ENCODE assay signal across 12 cellular contexts in genomic region chr16:50549561-50549915, GRCh38. TPM values are rescaled to one million over a fixed set of nuclear protein-coding genes. Genes with fewer than 3 reads are reported as not detected.
DNase-seq lines count a peak whose midpoint lies in the region; ATAC-seq and TF ChIP-seq lines count a peak whose summit lies in the region.
"Had no signal": no experiment of that assay in that cellular context is flagged by ENCODE, and none has a peak within 500 bp of the region (broad histone marks: within the 10 kb centered on the region; RNA-seq: fewer than 3 reads in every experiment).

No MANE protein-coding gene starts in this region.

- H2BK5ac ChIP-seq in trophoblast cell (ENCODE audit: low read depth, low read length, poor library complexity), result no peak overlapping the region

- no peaks in the 10 kb centered on the region for H3K79me2 ChIP-seq in trophoblast cell (ENCODE audit: control insufficient read depth, insufficient read depth, low read length, poor library complexity)

- H3K18ac ChIP-seq in trophoblast cell (ENCODE audit: low read length), result no peak overlapping the region

- POLR2A ChIA-PET in T-cell (lab: Charles Lee), result interaction anchor here in 1 of 2 donors (0.6 kb wide), 1 partner anchor 227 kb away, joined by 3 read pairs; no protein-coding TSS in a partner anchor

- CTCF ChIA-PET in T-cell (lab: Charles Lee), result interaction anchor here in 1 of 2 donors (0.9 to 1.2 kb wide), 2 partner anchors 117 to 192 kb away, joined by 4 to 5 read pairs; partner anchors contain the start of gene CYLD

- H3K4ac ChIP-seq in trophoblast cell (ENCODE audit: low read depth, low read length), result no peak overlapping the region

- H3K9me3 Mint-ChIP-seq in CD4-positive, CD25-positive, alpha-beta regulatory T cell, result peaks cover 0 to 2% (median under 1%) of the 10 kb centered on the region in 7 donors
- H3K9me3 Mint-ChIP-seq in T-cell (no peaks in the 10 kb centered on the region), glutamatergic neuron (ENCODE audit: unreplicated experiment) (peaks cover 5% of the 10 kb centered on the region)

- no peak for DNase-seq in CD4-positive, CD25-positive, alpha-beta regulatory T cell
- DNase-seq in T-cell (peak in 5 of 34 experiments; percentile 6 to 20 (median 9)), glutamatergic neuron (no peak), trophoblast cell (no peak), A172 (ENCODE audit: low spot score) (no peak), HPDE6-E6E7 (ENCODE audit: extremely low spot score) (no peak), HUDEP-2 (lab: John Stamatoyannopoulos, UW; ENCODE audit: unreplicated experiment in 76 of 76) (no peak)
- DNase-seq: effector memory CD4-positive, alpha-beta T cell; heart left ventricle; Karpas-422 had no signal

- peak overlapping the region; percentile 98 for H3K4me2 ChIP-seq in trophoblast cell (ENCODE audit: low read length)

- no CpG with 5 or more reads among the region's 7 CpGs for WGBS in trophoblast cell (ENCODE audit: extremely low coverage, insufficient coverage, insufficient read length)

- peaks cover 24% of the 10 kb centered on the region for H3K27me3 Mint-ChIP-seq in CD4-positive, CD25-positive, alpha-beta regulatory T cell
- H3K27me3 Mint-ChIP-seq in T-cell (no peaks in the 10 kb centered on the region), glutamatergic neuron (ENCODE audit: unreplicated experiment) (peaks cover 6% of the 10 kb centered on the region)

- no peak overlapping the region for H4K91ac ChIP-seq in trophoblast cell (ENCODE audit: low read depth, low read length)

- H3K27ac ChIP-seq in CD4-positive, CD25-positive, alpha-beta regulatory T cell (ENCODE audit: insufficient read depth, low read length, poor library complexity, severe bottlenecking), result no peak overlapping the region
- no peak overlapping the region for H3K27ac ChIP-seq in trophoblast cell (ENCODE audit: low read depth, low read length)
- H3K27ac ChIP-seq: heart left ventricle had no signal

- no peak overlapping the region for H2AFZ ChIP-seq in trophoblast cell (ENCODE audit: insufficient read depth, low read length, poor library complexity)

- H3K9ac ChIP-seq in trophoblast cell (ENCODE audit: low read length), result no peak overlapping the region

- H2AK5ac ChIP-seq in trophoblast cell (ENCODE audit: low read length), result no peak overlapping the region

- ATAC-seq in CD4-positive, CD25-positive, alpha-beta regulatory T cell (ENCODE audit: low read depth in 2 of 2), result no peak
- ATAC-seq in T-cell (replicated peaks in 1 of 4) (no peak), HG03342 (IDR thresholded peaks at IDR 0.05; ENCODE audit: unreplicated experiment) (no peak)
- ATAC-seq: mucosa of descending colon had no signal

- no peak overlapping the region for H4K8ac ChIP-seq in trophoblast cell (ENCODE audit: low read depth, low read length)

- H2BK12ac ChIP-seq in trophoblast cell (ENCODE audit: low read length), result no peak overlapping the region

- H3K36me3 Mint-ChIP-seq in CD4-positive, CD25-positive, alpha-beta regulatory T cell, result peaks cover 7% of the 10 kb centered on the region
- peaks cover 5% of the 10 kb centered on the region for H3K36me3 Mint-ChIP-seq in T-cell
- peaks cover 15% of the 10 kb centered on the region for H3K36me3 Mint-ChIP-seq in glutamatergic neuron (ENCODE audit: unreplicated experiment)

- H3K9me3 ChIP-seq in CD4-positive, CD25-positive, alpha-beta regulatory T cell (ENCODE audit: control insufficient read depth in 2 of 2, low read length in 2 of 2), result no peaks in the 10 kb centered on the region
- no peaks in the 10 kb centered on the region for H3K9me3 ChIP-seq in trophoblast cell (ENCODE audit: insufficient read depth, low read depth, low read length)
- H3K9me3 ChIP-seq: heart left ventricle, mucosa of descending colon had no signal

- peaks cover 5% of the 10 kb centered on the region for H3K79me1 ChIP-seq in trophoblast cell (ENCODE audit: low read length)

- TF ChIP-seq CTCF in glutamatergic neuron (IDR thresholded peaks at IDR 0.05; ENCODE audit: partially characterized antibody, unreplicated experiment), result no peak

- H3K4me3 ChIP-seq in CD4-positive, CD25-positive, alpha-beta regulatory T cell (ENCODE audit: low read depth, low read length), result no peak overlapping the region
- H3K4me3 ChIP-seq in trophoblast cell (ENCODE audit: low read depth, low read length), result no peak overlapping the region
- H3K4me3 ChIP-seq: mucosa of descending colon had no signal

- peaks cover 0 to 31% (median 18%) of the 10 kb centered on the region in 4 donors for H3K4me1 Mint-ChIP-seq in CD4-positive, CD25-positive, alpha-beta regulatory T cell
- peaks cover 35 to 47% (median 38%) of the 10 kb centered on the region in 3 donors for H3K4me1 Mint-ChIP-seq in T-cell
- H3K4me1 Mint-ChIP-seq in glutamatergic neuron (ENCODE audit: low read depth, unreplicated experiment), result peaks cover 8% of the 10 kb centered on the region

- peak overlapping the region; percentile 26 to 88 (median 82) for H3K4me3 Mint-ChIP-seq in CD4-positive, CD25-positive, alpha-beta regulatory T cell
- peak overlapping the region; percentile 63 to 80 (median 70) for H3K4me3 Mint-ChIP-seq in T-cell
- H3K4me3 Mint-ChIP-seq in glutamatergic neuron (ENCODE audit: unreplicated experiment), result peak overlapping the region; percentile 68

- H3K23ac ChIP-seq in trophoblast cell (ENCODE audit: low read length), result no peak overlapping the region

- H3K4me1 ChIP-seq in CD4-positive, CD25-positive, alpha-beta regulatory T cell (ENCODE audit: control insufficient read depth, insufficient read depth, low read length, poor library complexity, severe bottlenecking), result peaks cover 34% of the 10 kb centered on the region
- H3K4me1 ChIP-seq in trophoblast cell (ENCODE audit: control insufficient read depth in 1 of 2, insufficient read depth in 2 of 2, low read length in 2 of 2), result peaks cover 4 to 5% of the 10 kb centered on the region in 2 experiments

- H3K27me3 ChIP-seq in CD4-positive, CD25-positive, alpha-beta regulatory T cell (ENCODE audit: control insufficient read depth, insufficient read depth, low read length), result no peaks in the 10 kb centered on the region
- H3K27me3 ChIP-seq in trophoblast cell (ENCODE audit: insufficient read depth, low read length), result peaks cover 11% of the 10 kb centered on the region

- no peaks in the 10 kb centered on the region for H3K36me3 ChIP-seq in CD4-positive, CD25-positive, alpha-beta regulatory T cell (ENCODE audit: control insufficient read depth, insufficient read depth, low read length)
- H3K36me3 ChIP-seq in trophoblast cell (ENCODE audit: control insufficient read depth in 1 of 2, insufficient read depth in 2 of 2, low read length in 2 of 2), result no peaks in the 10 kb centered on the region
- H3K36me3 ChIP-seq: heart left ventricle had no signal

- H3K14ac ChIP-seq in trophoblast cell (ENCODE audit: low read length), result no peak overlapping the region

- H3K27ac Mint-ChIP-seq in CD4-positive, CD25-positive, alpha-beta regulatory T cell, result peak overlapping the region in 2 of 3 donors; percentile 20 to 71
- peak overlapping the region; percentile 31 to 74 for H3K27ac Mint-ChIP-seq in T-cell
- no peak overlapping the region for H3K27ac Mint-ChIP-seq in glutamatergic neuron (ENCODE audit: unreplicated experiment)

- no peak overlapping the region for H4K12ac ChIP-seq in trophoblast cell (ENCODE audit: low read depth, low read length)

- no peak overlapping the region for H2BK120ac ChIP-seq in trophoblast cell (ENCODE audit: insufficient read depth, low read length, poor library complexity)

RNA-seq across cellular contexts. Expression of gene NKD1, which starts 1.3 kb away (rescaled TPM):
- total RNA-seq in CD4-positive, CD25-positive, alpha-beta regulatory T cell, result 2.4 TPM
- under 1 TPM in 3 of 4 donors, not detected in 1; 0.10 to 0.76 (median 0.54) TPM for polyA plus RNA-seq in CD4-positive, CD25-positive, alpha-beta regulatory T cell
- total RNA-seq in T-cell, result 10 to 100 TPM in 3 of 5 donors, 1 to 10 TPM in 2; 5.5 to 22.2 (median 15.8) TPM
- 31.3 TPM for total RNA-seq in glutamatergic neuron (ENCODE audit: unreplicated experiment)
- polyA plus RNA-seq in trophoblast cell (2013), result 4.0 and 4.5 TPM in 2 replicates
- 0.10 and 0.14 TPM in 2 replicates for total RNA-seq in A172 (2014; rRNA removed; shearing (Covaris generic))
